1 cellular context compared by ENCODE assay signal in the genomic region with DNA sequence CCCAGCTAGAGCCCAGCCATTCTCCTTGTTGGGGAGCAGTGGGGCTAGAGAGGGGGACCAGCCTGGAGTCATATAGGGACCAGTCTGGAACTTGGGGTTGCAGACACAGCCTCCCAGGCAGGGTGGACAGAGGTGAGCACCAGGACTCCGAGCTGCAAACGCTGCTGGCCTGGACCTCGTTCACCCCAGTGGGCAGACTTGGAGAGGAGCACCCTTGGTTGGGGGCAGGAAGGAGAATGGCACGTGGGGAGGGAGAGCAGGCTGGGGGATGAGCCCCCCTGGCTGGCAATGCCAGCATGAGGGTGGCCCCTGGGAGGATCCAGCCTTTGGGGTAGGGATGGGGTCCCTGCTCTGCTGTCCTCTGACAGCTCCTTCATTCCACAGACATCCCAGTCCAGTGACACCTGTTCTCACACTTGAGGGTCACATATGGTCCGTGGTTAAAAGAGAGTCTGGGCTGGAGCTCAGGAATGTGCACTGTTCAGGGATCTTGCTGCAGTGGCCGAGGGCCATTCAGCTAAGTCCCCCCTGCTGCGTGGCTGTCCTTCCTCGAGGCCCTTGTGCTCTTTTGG.
A peak's percentile ranks its signal among the peaks of the same experiment; 100 is the strongest.
TF ChIP-seq lines count a peak whose summit lies in the region.

No MANE protein-coding gene starts in this region.

TF ChIP-seq in HEK293, 187 proteins besides CTCF, POLR2A, EP300 and RAD21 (continued from another document):
- TF ChIP-seq PRDM2 (tag by site-specific recombination; IDR thresholded peaks at IDR 0.05; ENCODE audit: borderline replicate concordance) (no peak), GLIS2 (tag by site-specific recombination; IDR thresholded peaks at IDR 0.05) (peak; percentile 25; the same call in 1 of the 2 replicates)
